9 cellular contexts compared by ENCODE assay signal in the genomic region with DNA sequence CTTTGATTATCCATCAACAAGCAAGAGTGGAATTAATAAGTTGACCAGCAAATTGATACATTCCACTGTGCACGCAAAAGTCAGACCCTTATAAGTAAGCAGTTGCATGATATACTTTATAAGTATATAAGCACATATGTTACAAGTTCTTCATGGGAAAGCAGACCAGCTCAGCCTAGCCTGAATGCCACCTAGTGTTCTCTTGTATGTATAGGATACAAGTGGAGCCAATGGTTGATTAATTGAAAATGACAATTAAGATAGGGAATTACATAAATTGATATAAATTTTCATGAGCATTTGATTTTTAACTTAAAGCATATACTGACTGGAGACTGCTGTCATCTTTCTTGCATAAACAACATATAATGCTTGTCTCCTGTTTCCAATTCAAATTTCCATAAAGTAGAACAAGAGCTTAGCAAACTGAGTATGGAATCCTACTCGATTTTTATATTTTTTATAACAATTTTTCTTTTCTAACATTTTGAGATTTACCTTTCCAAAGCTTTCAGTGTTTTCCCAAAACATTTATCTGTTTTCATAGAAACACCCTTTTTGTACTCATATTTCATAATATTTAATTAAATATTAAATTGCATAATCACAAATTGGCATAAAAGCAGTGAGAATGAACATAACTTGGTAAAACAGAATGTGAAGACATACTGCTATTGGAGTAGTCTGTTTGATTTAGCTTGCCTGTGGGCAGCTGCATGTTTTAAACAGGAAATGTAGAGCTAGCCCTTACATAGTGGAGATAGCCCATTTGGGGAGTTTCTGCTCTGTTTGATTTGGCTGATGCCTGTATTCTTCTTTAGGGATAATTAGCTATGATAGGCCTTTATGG.
DNase-seq lines count a peak whose midpoint lies in the region; ATAC-seq, FAIRE-seq and TF ChIP-seq lines count a peak whose summit lies in the region.
"Had no signal": no experiment of that assay in that cellular context is flagged by ENCODE, and none has a peak within 500 bp of the region (broad histone marks: within the 10 kb centered on the region; RNA-seq: fewer than 3 reads in every experiment).

No MANE protein-coding gene starts in this region.

- TF ChIP-seq CTCF in breast epithelium (IDR thresholded peaks at IDR 0.05) (peak in 2 of 3 donors; percentile 12 to 20), left lung (IDR thresholded peaks at IDR 0.05) (peak; percentile 24 to 36)

- ATAC-seq in left lung (peak; percentile 74), GM19023 (IDR thresholded peaks at IDR 0.05; ENCODE audit: unreplicated experiment) (no peak)

- no peak for TF ChIP-seq POLR2A in breast epithelium (IDR thresholded peaks at IDR 0.05)

- peak; percentile 17 for DNase-seq in NCI-H345 treated with DMSO at 0.1 percent for 48 hours (lab: John Stamatoyannopoulos, UW; ENCODE audit: unreplicated experiment)
- no peak for DNase-seq in breast epithelium (ENCODE audit: low spot score in 2 of 2)
- DNase-seq in left lung, result no peak
- no peak for DNase-seq in ecto neural progenitor cell (ENCODE audit: low spot score)
- DNase-seq in activated CD4-positive, alpha-beta memory T cell treated with anti-CD3 and anti-CD28 coated beads, Interleukin-2, amount 10 ng/mL, durations not matched to agents 7 days and 5 days, result no peak

- FAIRE-seq in A204.1 (lab: Jason Lieb, UNC) (peak; percentile 74), G401.6 (lab: Jason Lieb, UNC) (peak; percentile 15)

- H3K4me1 Mint-ChIP-seq in activated CD4-positive, alpha-beta memory T cell treated with anti-CD3 and anti-CD28 coated beads, Interleukin-2, amount 10 ng/mL, durations not matched to agents 7 days and 5 days, result peaks cover 2% of the 10 kb centered on the region
- H3K4me1 Mint-ChIP-seq: central memory CD8-positive, alpha-beta T cell had no signal

- H3K4me1 ChIP-seq in breast epithelium, result peaks cover 0 to 5% of the 10 kb centered on the region in 2 donors
- peaks cover 0 to 25% of the 10 kb centered on the region in 2 donors for H3K4me1 ChIP-seq in left lung

- H3K36me3 Mint-ChIP-seq in activated CD4-positive, alpha-beta memory T cell treated with anti-CD3 and anti-CD28 coated beads, Interleukin-2, amount 10 ng/mL, durations not matched to agents 7 days and 5 days (ENCODE audit: low read depth), result no peaks in the 10 kb centered on the region

- peaks cover 2% of the 10 kb centered on the region for H3K9me3 Mint-ChIP-seq in activated CD4-positive, alpha-beta memory T cell treated with anti-CD3 and anti-CD28 coated beads, Interleukin-2, amount 10 ng/mL, durations not matched to agents 7 days and 5 days
- H3K9me3 Mint-ChIP-seq: central memory CD8-positive, alpha-beta T cell had no signal

- POLR2A ChIA-PET in activated CD4-positive, alpha-beta memory T cell treated with anti-CD3 and anti-CD28 coated beads, Interleukin-2, amount 10 ng/mL, durations not matched to agents 7 days and 5 days (lab: Charles Lee), result no interaction called here

- H3K27ac ChIP-seq in breast epithelium (peak overlapping the region in 1 of 2 donors; percentile 8), left lung (peak overlapping the region; percentile 2 to 15)

- intact Hi-C loops in breast epithelium (cut with DNase I; ENCODE audit: low total_unique reads), result no loop called here
- intact Hi-C loops in left lung (cut with DNase I), result no loop called here

- H3K27ac Mint-ChIP-seq in activated CD4-positive, alpha-beta memory T cell treated with anti-CD3 and anti-CD28 coated beads, Interleukin-2, amount 10 ng/mL, durations not matched to agents 7 days and 5 days, result no peak overlapping the region

- H3K4me3 ChIP-seq in breast epithelium (no peak overlapping the region), left lung (no peak overlapping the region)

- H3K36me3 ChIP-seq in breast epithelium (no peaks in the 10 kb centered on the region), left lung (no peaks in the 10 kb centered on the region)

- H3K9me3 ChIP-seq in breast epithelium, result no peaks in the 10 kb centered on the region
- H3K9me3 ChIP-seq in left lung, result no peaks in the 10 kb centered on the region

- H3K4me3 Mint-ChIP-seq in activated CD4-positive, alpha-beta memory T cell treated with anti-CD3 and anti-CD28 coated beads, Interleukin-2, amount 10 ng/mL, durations not matched to agents 7 days and 5 days, result no peak overlapping the region
- H3K4me3 Mint-ChIP-seq: central memory CD8-positive, alpha-beta T cell had no signal

- H3K27me3 ChIP-seq in breast epithelium (no peaks in the 10 kb centered on the region), left lung (no peaks in the 10 kb centered on the region)

- CTCF ChIA-PET in activated CD4-positive, alpha-beta memory T cell treated with anti-CD3 and anti-CD28 coated beads, Interleukin-2, amount 10 ng/mL, durations not matched to agents 7 days and 5 days (lab: Charles Lee), result interaction anchor here (1.1 to 2.3 kb wide), 5 partner anchors 12 to 738 kb away, joined by 4 to 9 read pairs (median 4); a partner anchor contains a TSS

- peaks cover 4% of the 10 kb centered on the region for H3K27me3 Mint-ChIP-seq in activated CD4-positive, alpha-beta memory T cell treated with anti-CD3 and anti-CD28 coated beads, Interleukin-2, amount 10 ng/mL, durations not matched to agents 7 days and 5 days
